ENCODE assay signal across 17 cellular contexts in the genomic region with DNA sequence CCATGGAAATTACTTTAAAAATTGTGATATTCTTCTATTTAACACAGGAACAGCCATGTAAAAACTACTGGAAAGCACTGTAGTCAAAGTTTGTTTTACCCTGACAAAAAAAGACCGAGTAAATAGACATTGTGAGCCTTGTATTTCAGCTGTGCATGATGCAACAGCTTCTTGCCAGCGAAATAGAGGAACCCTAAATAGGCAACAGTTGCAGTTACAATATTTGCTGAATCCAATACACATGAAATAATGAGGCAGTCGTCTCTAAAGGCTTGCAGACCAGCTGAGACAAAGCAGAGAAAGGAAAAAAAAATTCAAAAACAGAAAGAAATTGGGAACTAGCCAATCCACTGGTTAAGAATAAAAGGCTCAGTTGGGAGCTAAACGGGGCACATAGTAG.
A peak's percentile ranks its signal among the peaks of the same experiment; 100 is the strongest.
DNase-seq lines count a peak whose midpoint lies in the region; ATAC-seq, FAIRE-seq and TF ChIP-seq lines count a peak whose summit lies in the region.
"Had no signal": no experiment of that assay in that cellular context is flagged by ENCODE, and none has a peak within 500 bp of the region (broad histone marks: within the 10 kb centered on the region; RNA-seq: fewer than 3 reads in every experiment).

No MANE protein-coding gene starts in this region.

- H3K4me1 ChIP-seq in astrocyte (ENCODE audit: insufficient read depth, low read length) (no peaks in the 10 kb centered on the region), gastroesophageal sphincter (no peaks in the 10 kb centered on the region)
- H3K4me1 ChIP-seq: HAP-1, tibial artery had no signal

- H3K36me3 Mint-ChIP-seq in astrocyte (ENCODE audit: low read depth, unreplicated experiment) = no peaks in the 10 kb centered on the region
- no peaks in the 10 kb centered on the region for H3K36me3 Mint-ChIP-seq in activated T-cell treated with anti-CD3 and anti-CD28 coated beads, Interleukin-2, amount 50 U/mL, for 72 hours (ENCODE audit: insufficient read depth in 2 of 2)
- H3K36me3 Mint-ChIP-seq: activated naive CD8-positive, alpha-beta T cell treated with anti-CD3 and anti-CD28 coated beads for 36 hours had no signal

- no peaks in the 10 kb centered on the region for H3K27me3 Mint-ChIP-seq in astrocyte (ENCODE audit: low read depth, unreplicated experiment)
- no peaks in the 10 kb centered on the region for H3K27me3 Mint-ChIP-seq in activated T-cell treated with anti-CD3 and anti-CD28 coated beads, Interleukin-2, amount 50 U/mL, for 72 hours (ENCODE audit: low read depth)
- H3K27me3 Mint-ChIP-seq: activated naive CD8-positive, alpha-beta T cell treated with anti-CD3 and anti-CD28 coated beads for 36 hours had no signal

- H2AFZ ChIP-seq in astrocyte (ENCODE audit: low read depth, low read length) = peak overlapping the region; percentile 49

- no peak overlapping the region for H3K4me3 Mint-ChIP-seq in astrocyte (ENCODE audit: unreplicated experiment)
- H3K4me3 Mint-ChIP-seq in activated T-cell treated with anti-CD3 and anti-CD28 coated beads, Interleukin-2, amount 50 U/mL, for 72 hours = no peak overlapping the region
- H3K4me3 Mint-ChIP-seq: activated naive CD8-positive, alpha-beta T cell treated with anti-CD3 and anti-CD28 coated beads for 36 hours had no signal

- peak overlapping the region; percentile 23 for H3K4me2 ChIP-seq in astrocyte (ENCODE audit: low read length)

- H3K27ac ChIP-seq in astrocyte (ENCODE audit: low read depth, low read length) = peak overlapping the region; percentile 32
- H3K27ac ChIP-seq in gastroesophageal sphincter = no peak overlapping the region
- H3K27ac ChIP-seq: tibial artery, WERI-Rb-1 had no signal

- no peak for TF ChIP-seq POLR2A in gastroesophageal sphincter (IDR thresholded peaks at IDR 0.05)

- peak overlapping the region; percentile 99 for H3K27ac Mint-ChIP-seq in astrocyte (ENCODE audit: unreplicated experiment)
- no peak overlapping the region for H3K27ac Mint-ChIP-seq in activated T-cell treated with anti-CD3 and anti-CD28 coated beads, Interleukin-2, amount 50 U/mL, for 72 hours
- H3K27ac Mint-ChIP-seq: activated naive CD8-positive, alpha-beta T cell treated with anti-CD3 and anti-CD28 coated beads for 36 hours had no signal

- TF ChIP-seq CTCF in astrocyte (IDR thresholded peaks at IDR 0.05; ENCODE audit: insufficient read depth, low read depth, low read length) (no peak), gastroesophageal sphincter (IDR thresholded peaks at IDR 0.05) (no peak)

- DNase-seq in ACHN (peak; percentile 24), MV-4-11 (lab: John Stamatoyannopoulos, UW) (peak; percentile 82), astrocyte (ENCODE audit: low read depth) (no peak), NCI-H526 (lab: John Stamatoyannopoulos, UW) (no peak)
- no peak for DNase-seq in activated CD4-positive, alpha-beta T cell treated with anti-CD3 and anti-CD28 coated beads for 1 hour
- DNase-seq in activated T-cell treated with anti-CD3 and anti-CD28 coated beads, Interleukin-2, amount 50 U/mL, for 72 hours = no peak
- DNase-seq: activated CD8-positive, alpha-beta memory T cell treated with anti-CD3 and anti-CD28 coated beads, Interleukin-2, amount 50 U/mL, for 4 hours; activated naive CD8-positive, alpha-beta T cell treated with anti-CD3 and anti-CD28 coated beads for 36 hours; caudate nucleus; NCI-H1105 treated with DMSO at 0.1 percent for 48 hours; NCI-H524 treated with DMSO at 0.1 percent for 48 hours; stimulated activated CD8-positive, alpha-beta memory T cell treated with anti-CD3 and anti-CD28 coated beads, Interleukin-4, amount 100 ng/mL, for 48 hours; tibial artery; WERI-Rb-1 had no signal

- H3K27me3 ChIP-seq in astrocyte (ENCODE audit: insufficient read depth, low read length) = no peaks in the 10 kb centered on the region
- H3K27me3 ChIP-seq in gastroesophageal sphincter = no peaks in the 10 kb centered on the region
- H3K27me3 ChIP-seq: tibial artery had no signal

- H3K4me3 ChIP-seq in astrocyte (ENCODE audit: insufficient read depth, low read depth, low read length) (no peak overlapping the region), gastroesophageal sphincter (no peak overlapping the region)
- H3K4me3 ChIP-seq: HAP-1, tibial artery had no signal

- no peaks in the 10 kb centered on the region for H3K9me3 ChIP-seq in astrocyte (ENCODE audit: insufficient read depth, low read depth, low read length)
- H3K9me3 ChIP-seq in gastroesophageal sphincter = peaks cover 0 to 7% (median 0%) of the 10 kb centered on the region in 3 donors

- H3K9ac ChIP-seq in astrocyte (ENCODE audit: low read length) = no peak overlapping the region

- no peaks in the 10 kb centered on the region for H4K20me1 ChIP-seq in astrocyte (ENCODE audit: insufficient read depth, low read length)

- no peaks in the 10 kb centered on the region for H3K79me2 ChIP-seq in astrocyte (ENCODE audit: insufficient read depth, low read length)

- ATAC-seq in GM19455 (IDR thresholded peaks at IDR 0.05; ENCODE audit: unreplicated experiment) = peak; percentile 2
- no peak for ATAC-seq in activated T-cell treated with anti-CD3 and anti-CD28 coated beads, Interleukin-2, amount 50 U/mL, for 72 hours (replicated peaks in 1 of 2)
- ATAC-seq in gastroesophageal sphincter = no peak

- peaks cover 7% of the 10 kb centered on the region for H3K9me3 Mint-ChIP-seq in astrocyte (ENCODE audit: unreplicated experiment)
- peaks cover 10 to 15% of the 10 kb centered on the region in 2 donors for H3K9me3 Mint-ChIP-seq in activated T-cell treated with anti-CD3 and anti-CD28 coated beads, Interleukin-2, amount 50 U/mL, for 72 hours

- no peak for TF ChIP-seq EP300 in gastroesophageal sphincter (IDR thresholded peaks at IDR 0.05)

- in situ Hi-C loops in ACHN (cut with HindIII; ENCODE audit: low pct_ligation_motif_present, low pct_unique_long_range_greater_than_20kb, low sequenced_read_pairs) = no loop called here

- 49 to 75% methylated on average over 3 to 4 of the region's 4 CpGs for WGBS in gastroesophageal sphincter (ENCODE audit: low coverage in 1 of 2), 2 donors

- peaks cover 14% of the 10 kb centered on the region for H3K4me1 Mint-ChIP-seq in astrocyte (ENCODE audit: low read depth, unreplicated experiment)
- H3K4me1 Mint-ChIP-seq in activated T-cell treated with anti-CD3 and anti-CD28 coated beads, Interleukin-2, amount 50 U/mL, for 72 hours (ENCODE audit: low read depth) = no peaks in the 10 kb centered on the region
- H3K4me1 Mint-ChIP-seq: activated naive CD8-positive, alpha-beta T cell treated with anti-CD3 and anti-CD28 coated beads for 36 hours had no signal

- no peaks in the 10 kb centered on the region for H3K36me3 ChIP-seq in astrocyte (ENCODE audit: insufficient read depth, low read length)
- H3K36me3 ChIP-seq in gastroesophageal sphincter = no peaks in the 10 kb centered on the region
- H3K36me3 ChIP-seq: HAP-1, tibial artery, WERI-Rb-1 had no signal

- no peak for FAIRE-seq in astrocyte (lab: Jason Lieb, UNC)

Comparison
In these comparisons a context has a peak if more than half of its experiments do, and no peak if none do; other contexts are left out.
1. DNase-seq: peak in ACHN (single experiment) and MV-4-11 (single experiment); none in astrocyte (single experiment), activated CD4-positive, alpha-beta T cell treated with anti-CD3 and anti-CD28 coated beads for 1 hour (single experiment), activated T-cell treated with anti-CD3 and anti-CD28 coated beads, Interleukin-2, amount 50 U/mL, for 72 hours (0 of 2) and NCI-H526 (0 of 2).